ENCODE assay signal across 18 cellular contexts in the genomic region with DNA sequence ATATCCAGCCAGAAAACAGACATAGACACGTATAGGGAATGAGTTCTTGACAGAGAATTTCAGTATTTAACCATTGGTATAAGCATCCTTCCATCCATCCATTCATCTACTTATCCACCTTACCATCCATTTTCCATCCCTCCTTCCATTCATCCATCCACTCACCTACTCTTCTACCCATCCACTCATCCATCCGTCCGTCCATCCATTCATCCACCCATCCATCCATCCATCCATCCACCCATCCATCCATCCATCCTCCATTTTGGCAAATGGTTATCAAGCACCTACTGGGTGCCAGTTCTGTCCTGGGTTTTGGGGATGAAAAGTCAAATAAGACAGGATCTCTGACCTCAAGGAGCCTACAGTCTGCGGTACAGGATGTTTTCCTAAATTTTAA.
"Had no signal": no experiment of that assay in that cellular context is flagged by ENCODE, and none has a peak within 500 bp of the region (broad histone marks: within the 10 kb centered on the region; RNA-seq: fewer than 3 reads in every experiment).

No MANE protein-coding gene starts in this region.

- H3K27me3 Mint-ChIP-seq: activated naive CD4-positive, alpha-beta T cell treated with anti-CD3 and anti-CD28 coated beads, Interleukin-2, amount 50 U/mL, for 24 hours; naive thymus-derived CD8-positive, alpha-beta T cell; progenitor cell of endocrine pancreas had no signal

- H3K27ac ChIP-seq: esophagus squamous epithelium, left ventricle myocardium inferior had no signal

- DNase-seq: activated CD4-positive, alpha-beta T cell treated with anti-CD3 and anti-CD28 coated beads, Interleukin-2, amount 50 U/mL, for 1 hour; activated effector memory CD4-positive, alpha-beta T cell treated with Interleukin-2 at 50 U/mL for 16 hours; activated T-cell treated with anti-CD3 and anti-CD28 coated beads, Interleukin-2, amount 50 U/mL, for 1 hour; adrenal gland; esophagus squamous epithelium; hypothalamus; left ventricle myocardium inferior; mucosa of descending colon; naive thymus-derived CD8-positive, alpha-beta T cell; occipital lobe; right cardiac atrium; stimulated activated CD4-positive, alpha-beta T cell treated with anti-CD3 and anti-CD28 coated beads, Interleukin-4, amount 100 ng/mL, for 4 hours; stimulated activated CD8-positive, alpha-beta memory T cell treated with anti-CD3 and anti-CD28 coated beads, Interleukin-4, amount 100 ng/mL, for 48 hours; uterus had no signal

- H3K9me3 ChIP-seq: adrenal gland, esophagus squamous epithelium, mucosa of descending colon, uterus had no signal

- ATAC-seq: mucosa of descending colon; naive thymus-derived CD8-positive, alpha-beta T cell; right cardiac atrium had no signal

- H3K4me3 Mint-ChIP-seq: activated naive CD4-positive, alpha-beta T cell treated with anti-CD3 and anti-CD28 coated beads, Interleukin-2, amount 50 U/mL, for 24 hours had no signal

- H3K9me3 Mint-ChIP-seq: activated naive CD4-positive, alpha-beta T cell treated with anti-CD3 and anti-CD28 coated beads, Interleukin-2, amount 50 U/mL, for 24 hours had no signal

- H3K4me3 ChIP-seq: adrenal gland, cardiac muscle cell, esophagus squamous epithelium, left ventricle myocardium inferior, mucosa of descending colon, skin epidermis, uterus had no signal

- H3K4me1 ChIP-seq: uterus had no signal

- H3K27ac Mint-ChIP-seq: activated naive CD4-positive, alpha-beta T cell treated with anti-CD3 and anti-CD28 coated beads, Interleukin-2, amount 50 U/mL, for 24 hours; progenitor cell of endocrine pancreas had no signal

- H3K27me3 ChIP-seq: adrenal gland, cardiac muscle cell, esophagus squamous epithelium, uterus had no signal

- H3K36me3 ChIP-seq: adrenal gland, cardiac muscle cell, esophagus squamous epithelium, left ventricle myocardium inferior, uterus had no signal
